ENCODE assay signal across 8 cellular contexts in genomic region chr3:53254190-53254809, GRCh38. TPM values are rescaled to one million over a fixed set of nuclear protein-coding genes. Genes with fewer than 3 reads are reported as not detected.
DNase-seq lines count a peak whose midpoint lies in the region; ATAC-seq lines count a peak whose summit lies in the region.

No MANE protein-coding gene starts in this region.

- peaks cover 18 to 61% (median 56%) of the 10 kb centered on the region in 4 donors for H3K4me1 Mint-ChIP-seq in naive thymus-derived CD8-positive, alpha-beta T cell

- H3K27ac ChIP-seq in epithelial cell of prostate = peak overlapping the region; percentile 76

- DNase-seq in stimulated activated CD4-positive, alpha-beta T cell treated with anti-CD3 and anti-CD28 coated beads, Interleukin-15, amount 100 ng/mL, for 24 hours = peak; percentile 18
- no peak for DNase-seq in stimulated activated CD4-positive, alpha-beta T cell treated with anti-CD3 and anti-CD28 coated beads, Interleukin-2, amount 100 ng/mL, for 48 hours
- peak; percentile 46 for DNase-seq in RPMI8226
- DNase-seq in epithelial cell of prostate (ENCODE audit: low read depth, low spot score) = no peak
- DNase-seq in naive thymus-derived CD8-positive, alpha-beta T cell = no peak
- DNase-seq in NCI-H1930 (lab: John Stamatoyannopoulos, UW) = no peak
- no peak for DNase-seq in HPDE6-E6E7 (ENCODE audit: extremely low spot score)
- no peak for DNase-seq in mesenteric fat pad (ENCODE audit: low spot score)

- H3K27ac Mint-ChIP-seq in naive thymus-derived CD8-positive, alpha-beta T cell = peak overlapping the region in 9 of 10 donors; percentile 51 to 92 (median 88)

- H3K4me3 Mint-ChIP-seq in naive thymus-derived CD8-positive, alpha-beta T cell = peak overlapping the region; percentile 88 to 95 (median 92)

- no peaks in the 10 kb centered on the region for H3K36me3 Mint-ChIP-seq in naive thymus-derived CD8-positive, alpha-beta T cell

- ATAC-seq in naive thymus-derived CD8-positive, alpha-beta T cell = no peak

- POLR2A ChIA-PET in naive thymus-derived CD8-positive, alpha-beta T cell (lab: Charles Lee) = interaction anchor here (1.0 to 1.2 kb wide), 3 partner anchors 20 to 549 kb away, joined by 3 read pairs; partner anchors contain the start of gene GLT8D1

- H3K9me3 Mint-ChIP-seq in naive thymus-derived CD8-positive, alpha-beta T cell = no peaks in the 10 kb centered on the region

- no peaks in the 10 kb centered on the region for H3K27me3 Mint-ChIP-seq in naive thymus-derived CD8-positive, alpha-beta T cell

RNA-seq across cellular contexts. Expression of gene TKT, which starts 1.5 kb away (rescaled TPM):
- 10 to 100 TPM; 93.9 to 97.0 TPM for total RNA-seq in naive thymus-derived CD8-positive, alpha-beta T cell
- polyA plus RNA-seq in naive thymus-derived CD8-positive, alpha-beta T cell = 10 to 100 TPM; 51.1 to 73.1 (median 69.7) TPM
- total RNA-seq in mesenteric fat pad = 416 TPM

Comparison
In these comparisons a context has a peak if more than half of its experiments do, and no peak if none do; other contexts are left out.
1. DNase-seq: peak in stimulated activated CD4-positive, alpha-beta T cell treated with anti-CD3 and anti-CD28 coated beads, Interleukin-15, amount 100 ng/mL, for 24 hours (single experiment) and RPMI8226 (single experiment); none in stimulated activated CD4-positive, alpha-beta T cell treated with anti-CD3 and anti-CD28 coated beads, Interleukin-2, amount 100 ng/mL, for 48 hours (0 of 2), epithelial cell of prostate (single experiment), naive thymus-derived CD8-positive, alpha-beta T cell (0 of 10), NCI-H1930 (0 of 2), HPDE6-E6E7 (single experiment) and mesenteric fat pad (single experiment).